3 cellular contexts compared by ENCODE assay signal in genomic region chr14:94624537-94625352, GRCh38.
TF ChIP-seq lines count a peak whose summit lies in the region.

No MANE protein-coding gene starts in this region.

TF ChIP-seq in K562, 482 proteins besides CTCF, POLR2A, EP300 and RAD21:
- TF ChIP-seq ZFP36 (IDR thresholded peaks at IDR 0.05; ENCODE audit: low read depth, low read length, partially characterized antibody) = peak; percentile 54
- TF ChIP-seq KHSRP (IDR thresholded peaks at IDR 0.05) = no peak

TF ChIP-seq in liver, 16 proteins besides CTCF, POLR2A, EP300 and RAD21:
- TF ChIP-seq JUND (IDR thresholded peaks at IDR 0.05) (peak in 1 of 2 donors; percentile 51), HNF4G (IDR thresholded peaks at IDR 0.05) (no peak), YY1 (IDR thresholded peaks at IDR 0.05) (no peak), FOXA1 (IDR thresholded peaks at IDR 0.05) (no peak), SP1 (IDR thresholded peaks at IDR 0.05) (peak; percentile 20), FOXA2 (IDR thresholded peaks at IDR 0.05) (no peak), HNF4A (conservative IDR thresholded peaks at IDR 0.05) (peak in 1 of 2 donors; percentile 24), NR2F2 (IDR thresholded peaks at IDR 0.05) (no peak), GABPA (IDR thresholded peaks at IDR 0.05 in 1 of 2, conservative IDR thresholded peaks at IDR 0.05 in 1 of 2) (no peak), MAX (IDR thresholded peaks at IDR 0.05) (no peak), ZBTB33 (IDR thresholded peaks at IDR 0.05) (no peak), RXRA (IDR thresholded peaks at IDR 0.05) (peak in 1 of 2 donors; percentile 7), ATF3 (IDR thresholded peaks at IDR 0.05) (no peak), REST (IDR thresholded peaks at IDR 0.05) (no peak), EGR1 (IDR thresholded peaks at IDR 0.05; ENCODE audit: low read depth in 2 of 2) (peak in 1 of 2 donors; percentile 70), TAF1 (conservative IDR thresholded peaks at IDR 0.05) (no peak)

TF ChIP-seq in GM23338, 12 proteins besides CTCF, POLR2A, EP300 and RAD21:
- TF ChIP-seq REST (IDR thresholded peaks at IDR 0.05; ENCODE audit: unreplicated experiment) (no peak), ETS1 (IDR thresholded peaks at IDR 0.05) (no peak), ZNF462 (CRISPR knock-in tag; IDR thresholded peaks at IDR 0.05) (no peak), JUNB (IDR thresholded peaks at IDR 0.05; ENCODE audit: unreplicated experiment) (no peak), POLR2AphosphoS5 (IDR thresholded peaks at IDR 0.05; ENCODE audit: low read depth) (no peak), EZH2 (IDR thresholded peaks at IDR 0.05; ENCODE audit: low read depth, unreplicated experiment) (no peak)
